ENCODE assay signal across 1 cellular context in genomic region chr22:38230108-38230825, GRCh38.
TF ChIP-seq lines count a peak whose summit lies in the region.

No MANE protein-coding gene starts in this region.

TF ChIP-seq in K562, 482 proteins besides CTCF, POLR2A, EP300 and RAD21:
- no peak for TF ChIP-seq ATF7 (IDR thresholded peaks at IDR 0.05)
- no peak for TF ChIP-seq ZNF436 (CRISPR knock-in tag; IDR thresholded peaks at IDR 0.05)
- no peak for TF ChIP-seq NFATC3 (IDR thresholded peaks at IDR 0.05)
- 0 out of 2 replicates have a peak, but pooled peaks have one; percentile 18 for TF ChIP-seq SMC3 (conservative IDR thresholded peaks at IDR 0.05; ENCODE audit: insufficient read depth, low read depth, low read length)
- no peak for TF ChIP-seq RBM39 (optimal IDR thresholded peaks at IDR 0.05; ENCODE audit: low read depth, low read length)
TF ChIP-seq in K562: peak in this region for 1.
